In genomic region chr13:94369862-94370491, GRCh38 we compare ENCODE assay signal across 17 cellular contexts.
DNase-seq lines count a peak whose midpoint lies in the region; ATAC-seq and TF ChIP-seq lines count a peak whose summit lies in the region.
"Had no signal": no experiment of that assay in that cellular context is flagged by ENCODE, and none has a peak within 500 bp of the region (broad histone marks: within the 10 kb centered on the region; RNA-seq: fewer than 3 reads in every experiment).

No MANE protein-coding gene starts in this region.

- H3K36me3 Mint-ChIP-seq in activated naive CD4-positive, alpha-beta T cell treated with anti-CD3 and anti-CD28 coated beads for 36 hours (ENCODE audit: low read depth): no peaks in the 10 kb centered on the region
- H3K36me3 Mint-ChIP-seq: CD4-positive, alpha-beta memory T cell; stimulated activated memory B cell treated with anti-CD40 and anti-IgM and Interleukin-4, amounts not matched to agents 10 μg/mL and 1 μg/mL and 100 μg/mL, for 72 hours; T-cell had no signal

- TF ChIP-seq CTCF in GM10266 (IDR thresholded peaks at IDR 0.05; ENCODE audit: control insufficient read depth, insufficient read depth, low read depth, missing control alignments): no peak

- CTCF ChIA-PET in activated naive CD4-positive, alpha-beta T cell treated with anti-CD3 and anti-CD28 coated beads for 36 hours (lab: Charles Lee): no interaction called here

- peaks cover 17% of the 10 kb centered on the region for H3K27me3 Mint-ChIP-seq in activated naive CD4-positive, alpha-beta T cell treated with anti-CD3 and anti-CD28 coated beads for 36 hours (ENCODE audit: low read depth)

- DNase-seq in NCI-H1105 treated with DMSO at 0.1 percent for 48 hours (lab: John Stamatoyannopoulos, UW) (peak; percentile 9), NCI-H1105 (lab: John Stamatoyannopoulos, UW) (no peak), astrocyte of the hippocampus (ENCODE audit: low read depth, low spot score) (peak; percentile 9), islet precursor cell (peak; percentile 6), sciatic nerve (ENCODE audit: low spot score) (no peak), NCI-H2227 treated with DMSO at 0.1 percent for 48 hours (lab: John Stamatoyannopoulos, UW) (no peak), GM10266 (ENCODE audit: extremely low spot score) (no peak)
- no peak for DNase-seq in activated naive CD4-positive, alpha-beta T cell treated with anti-CD3 and anti-CD28 coated beads for 36 hours
- DNase-seq: activated effector memory CD4-positive, alpha-beta T cell treated with anti-CD3 and anti-CD28 coated beads, Interleukin-2, amount 50 U/mL, for 16 hours; CD4-positive, alpha-beta memory T cell; cortex of kidney; mesendoderm; NCI-H2029; T-cell had no signal

- no peaks in the 10 kb centered on the region for H3K4me1 Mint-ChIP-seq in activated naive CD4-positive, alpha-beta T cell treated with anti-CD3 and anti-CD28 coated beads for 36 hours (ENCODE audit: low read depth)
- H3K4me1 Mint-ChIP-seq: CD4-positive, alpha-beta memory T cell; stimulated activated memory B cell treated with anti-CD40 and anti-IgM and Interleukin-4, amounts not matched to agents 10 μg/mL and 1 μg/mL and 100 μg/mL, for 72 hours; T-cell had no signal

- H3K4me3 Mint-ChIP-seq in activated naive CD4-positive, alpha-beta T cell treated with anti-CD3 and anti-CD28 coated beads for 36 hours: no peak overlapping the region
- H3K4me3 Mint-ChIP-seq: CD4-positive, alpha-beta memory T cell; stimulated activated memory B cell treated with anti-CD40 and anti-IgM and Interleukin-4, amounts not matched to agents 10 μg/mL and 1 μg/mL and 100 μg/mL, for 72 hours; T-cell; WTC11 had no signal

- intact Hi-C loops in sciatic nerve (cut with DNase I): no loop called here
- intact Hi-C loops in activated naive CD4-positive, alpha-beta T cell treated with anti-CD3 and anti-CD28 coated beads for 36 hours (cut with micrococcal nuclease): loop anchor here (10.0 kb wide), 1 partner anchor 315 kb away; no protein-coding TSS in a partner anchor

- H3K9me3 Mint-ChIP-seq in activated naive CD4-positive, alpha-beta T cell treated with anti-CD3 and anti-CD28 coated beads for 36 hours: no peaks in the 10 kb centered on the region
- H3K9me3 Mint-ChIP-seq: stimulated activated memory B cell treated with anti-CD40 and anti-IgM and Interleukin-4, amounts not matched to agents 10 μg/mL and 1 μg/mL and 100 μg/mL, for 72 hours; T-cell had no signal

- no peak overlapping the region for H3K27ac Mint-ChIP-seq in activated naive CD4-positive, alpha-beta T cell treated with anti-CD3 and anti-CD28 coated beads for 36 hours
- H3K27ac Mint-ChIP-seq: CD4-positive, alpha-beta memory T cell; stimulated activated memory B cell treated with anti-CD40 and anti-IgM and Interleukin-4, amounts not matched to agents 10 μg/mL and 1 μg/mL and 100 μg/mL, for 72 hours; T-cell; WTC11 had no signal

- ATAC-seq in sciatic nerve: peak; percentile 68
- ATAC-seq: GM12878; stimulated activated memory B cell treated with anti-CD40 and anti-IgM and Interleukin-4, amounts not matched to agents 10 μg/mL and 1 μg/mL and 100 μg/mL, for 72 hours; T-cell; WTC11 had no signal

Comparison
In these comparisons a context has a peak if more than half of its experiments do, and no peak if none do; other contexts are left out.
1. DNase-seq: peak in NCI-H1105 treated with DMSO at 0.1 percent for 48 hours (single experiment), astrocyte of the hippocampus (single experiment) and islet precursor cell (single experiment); none in NCI-H1105 (single experiment), sciatic nerve (single experiment), activated naive CD4-positive, alpha-beta T cell treated with anti-CD3 and anti-CD28 coated beads for 36 hours (single experiment), NCI-H2227 treated with DMSO at 0.1 percent for 48 hours (single experiment) and GM10266 (single experiment).